18 cellular contexts compared by ENCODE assay signal in genomic region chr4:6395466-6396228, GRCh38.
DNase-seq lines count a peak whose midpoint lies in the region; ATAC-seq, FAIRE-seq and TF ChIP-seq lines count a peak whose summit lies in the region.
"Had no signal": no experiment of that assay in that cellular context is flagged by ENCODE, and none has a peak within 500 bp of the region (broad histone marks: within the 10 kb centered on the region; RNA-seq: fewer than 3 reads in every experiment).

No MANE protein-coding gene starts in this region.

- no peak overlapping the region for H2BK15ac ChIP-seq in mesendoderm (replicated peaks; ENCODE audit: low read depth)

- H3K4me3 ChIP-seq in BLaER1 (no peak overlapping the region), kidney (ENCODE audit: low read length in 2 of 2) (no peak overlapping the region), mesendoderm (ENCODE audit: low read length) (no peak overlapping the region)
- H3K4me3 ChIP-seq: MG63 had no signal

- no peak overlapping the region for H3K23ac ChIP-seq in mesendoderm (ENCODE audit: low read length)

- H4K20me1 ChIP-seq in BLaER1, result peaks cover 23% of the 10 kb centered on the region; the same call in 1 of the 2 replicates

- WGBS in mesendoderm (ENCODE audit: extremely low coverage, insufficient coverage, low lambda C conversion rate), result no CpG with 5 or more reads among the region's 17 CpGs

- H3K56ac ChIP-seq in mesendoderm (ENCODE audit: low read length), result no peak overlapping the region

- TF ChIP-seq CTCF in kidney (IDR thresholded peaks at IDR 0.05; ENCODE audit: borderline replicate concordance, extremely low read depth, insufficient read depth), result no peak

- H3K36me3 ChIP-seq in BLaER1, result no peaks in the 10 kb centered on the region
- no peaks in the 10 kb centered on the region for H3K36me3 ChIP-seq in kidney (ENCODE audit: control insufficient read depth in 1 of 2, insufficient read depth in 2 of 2, low read length in 2 of 2)
- H3K36me3 ChIP-seq in mesendoderm (ENCODE audit: control insufficient read depth, insufficient read depth, low read length), result no peaks in the 10 kb centered on the region
- H3K36me3 ChIP-seq: MG63 had no signal

- H4K8ac ChIP-seq in mesendoderm (ENCODE audit: low read depth, low read length), result no peak overlapping the region

- H3K4me2 ChIP-seq in BLaER1 (peak overlapping the region; percentile 92), mesendoderm (ENCODE audit: low read length) (no peak overlapping the region)
- H3K4me2 ChIP-seq: SK-N-SH had no signal

- no peaks in the 10 kb centered on the region for H3K9me3 ChIP-seq in BLaER1
- no peaks in the 10 kb centered on the region for H3K9me3 ChIP-seq in kidney (ENCODE audit: control insufficient read depth in 1 of 2, low read length in 2 of 2)
- H3K9me3 ChIP-seq: MG63, SK-N-SH had no signal

- H3K79me2 ChIP-seq in mesendoderm (ENCODE audit: control insufficient read depth, insufficient read depth, low read length), result no peaks in the 10 kb centered on the region

- H3K18ac ChIP-seq in mesendoderm (ENCODE audit: low read length), result no peak overlapping the region

- no peak for ATAC-seq in HG03342 (IDR thresholded peaks at IDR 0.05; ENCODE audit: unreplicated experiment)

- no peak overlapping the region for H3K9ac ChIP-seq in BLaER1
- H3K9ac ChIP-seq in kidney (ENCODE audit: low read length in 2 of 2), result no peak overlapping the region
- H3K9ac ChIP-seq in mesendoderm (ENCODE audit: low read length), result no peak overlapping the region
- H3K9ac ChIP-seq: SK-N-SH had no signal

- H4K5ac ChIP-seq in mesendoderm (ENCODE audit: low read length), result no peak overlapping the region

- H3K27ac ChIP-seq in BLaER1 (no peak overlapping the region), kidney (ENCODE audit: low read depth in 2 of 2, low read length in 2 of 2) (no peak overlapping the region), mesendoderm (ENCODE audit: low read depth, low read length) (no peak overlapping the region)

- H3K27me3 ChIP-seq in BLaER1 (peaks cover 15% of the 10 kb centered on the region), mesendoderm (ENCODE audit: insufficient read depth, low read length, poor library complexity) (no peaks in the 10 kb centered on the region)
- H3K27me3 ChIP-seq: MG63 had no signal

- H2AK5ac ChIP-seq in mesendoderm (ENCODE audit: low read length), result no peak overlapping the region

- no peak for FAIRE-seq in kidney (lab: Jason Lieb, UNC)
- FAIRE-seq: H1 had no signal

- DNase-seq in NCI-H1092 treated with DMSO at 0.1 percent for 48 hours (lab: John Stamatoyannopoulos, UW), result peak; percentile 7
- no peak for DNase-seq in NCI-H1092 (lab: John Stamatoyannopoulos, UW)
- DNase-seq in NAMALWA (ENCODE audit: low spot score), result peak; percentile 19
- peak; percentile 63 for DNase-seq in kidney
- no peak for DNase-seq in foreskin melanocyte
- no peak for DNase-seq in mesendoderm
- DNase-seq: 8988T, DMS153, EL, MG63, NCI-H1105 treated with DMSO at 0.1 percent for 48 hours, NCI-H1694 treated with DMSO at 0.1 percent for 48 hours, NCI-H524 treated with DMSO at 0.1 percent for 48 hours, SK-N-SH, T-helper 1 cell had no signal

- intact Hi-C loops in kidney (cut with DNase I), result no loop called here

- H2BK120ac ChIP-seq in mesendoderm (ENCODE audit: low read depth, low read length), result no peak overlapping the region

- H2BK5ac ChIP-seq in mesendoderm (ENCODE audit: low read length), result no peak overlapping the region

- H3K4me1 ChIP-seq in BLaER1, result peaks cover 62% of the 10 kb centered on the region
- no peaks in the 10 kb centered on the region for H3K4me1 ChIP-seq in kidney (ENCODE audit: control insufficient read depth in 1 of 2, insufficient read depth in 1 of 2, low read depth in 1 of 2, low read length in 2 of 2)
- H3K4me1 ChIP-seq in mesendoderm (ENCODE audit: control insufficient read depth, low read depth, low read length), result no peaks in the 10 kb centered on the region

- H3K4ac ChIP-seq in mesendoderm (ENCODE audit: low read depth, low read length), result no peak overlapping the region

- H3K79me1 ChIP-seq in mesendoderm (ENCODE audit: low read length), result no peaks in the 10 kb centered on the region

Comparison
In these comparisons a context has a peak if more than half of its experiments do, and no peak if none do; other contexts are left out.
1. DNase-seq: peak in NCI-H1092 treated with DMSO at 0.1 percent for 48 hours (single experiment), NAMALWA (single experiment) and kidney (single experiment); none in NCI-H1092 (single experiment), foreskin melanocyte (single experiment) and mesendoderm (single experiment).